In genomic region chr7:70208236-70209063, GRCh38 we compare ENCODE assay signal across 21 cellular contexts.
DNase-seq lines count a peak whose midpoint lies in the region; ATAC-seq and TF ChIP-seq lines count a peak whose summit lies in the region.
"Had no signal": no experiment of that assay in that cellular context is flagged by ENCODE, and none has a peak within 500 bp of the region (broad histone marks: within the 10 kb centered on the region; RNA-seq: fewer than 3 reads in every experiment).

No MANE protein-coding gene starts in this region.

- no peaks in the 10 kb centered on the region for H3K36me3 Mint-ChIP-seq in activated T-cell treated with anti-CD3 and anti-CD28 coated beads, Interleukin-2, amount 50 U/mL, for 72 hours (ENCODE audit: insufficient read depth in 2 of 2)
- H3K36me3 Mint-ChIP-seq in stimulated activated effector memory CD8-positive, alpha-beta T cell treated with anti-CD3 and anti-CD28 coated beads, Interleukin-12 subunit alpha, Interleukin-12 subunit beta, amount 100 ng/mL, for 72 hours, result no peaks in the 10 kb centered on the region

- no peaks in the 10 kb centered on the region for H3K27me3 Mint-ChIP-seq in activated T-cell treated with anti-CD3 and anti-CD28 coated beads, Interleukin-2, amount 50 U/mL, for 72 hours (ENCODE audit: low read depth)

- peaks cover 10% of the 10 kb centered on the region for H3K4me1 ChIP-seq in foreskin keratinocyte
- H3K4me1 ChIP-seq: colonic mucosa, left lung, suprapubic skin, vagina had no signal

- H3K27me3 ChIP-seq in foreskin keratinocyte, result no peaks in the 10 kb centered on the region
- H3K27me3 ChIP-seq: colonic mucosa, left lung, suprapubic skin, vagina had no signal

- no peaks in the 10 kb centered on the region for H3K4me1 Mint-ChIP-seq in activated T-cell treated with anti-CD3 and anti-CD28 coated beads, Interleukin-2, amount 50 U/mL, for 72 hours (ENCODE audit: low read depth)
- no peaks in the 10 kb centered on the region for H3K4me1 Mint-ChIP-seq in stimulated activated effector memory CD8-positive, alpha-beta T cell treated with anti-CD3 and anti-CD28 coated beads, Interleukin-12 subunit alpha, Interleukin-12 subunit beta, amount 100 ng/mL, for 72 hours

- peak; percentile 41 to 57 for ATAC-seq in activated T-cell treated with anti-CD3 and anti-CD28 coated beads, Interleukin-2, amount 50 U/mL, for 72 hours (replicated peaks in 1 of 2)
- ATAC-seq in foreskin keratinocyte, result peak; percentile 82
- ATAC-seq in stimulated activated effector memory CD8-positive, alpha-beta T cell treated with anti-CD3 and anti-CD28 coated beads, Interleukin-12 subunit alpha, Interleukin-12 subunit beta, amount 100 ng/mL, for 72 hours, result peak; percentile 72
- ATAC-seq: left lung had no signal

- no peak overlapping the region for H3K27ac Mint-ChIP-seq in activated T-cell treated with anti-CD3 and anti-CD28 coated beads, Interleukin-2, amount 50 U/mL, for 72 hours
- no peak overlapping the region for H3K27ac Mint-ChIP-seq in stimulated activated effector memory CD8-positive, alpha-beta T cell treated with anti-CD3 and anti-CD28 coated beads, Interleukin-12 subunit alpha, Interleukin-12 subunit beta, amount 100 ng/mL, for 72 hours

- no peak overlapping the region for H3K4me3 Mint-ChIP-seq in activated T-cell treated with anti-CD3 and anti-CD28 coated beads, Interleukin-2, amount 50 U/mL, for 72 hours
- H3K4me3 Mint-ChIP-seq in stimulated activated effector memory CD8-positive, alpha-beta T cell treated with anti-CD3 and anti-CD28 coated beads, Interleukin-12 subunit alpha, Interleukin-12 subunit beta, amount 100 ng/mL, for 72 hours, result no peak overlapping the region

- peak in 1 of 2 donors; percentile 1 for DNase-seq in activated T-cell treated with anti-CD3 and anti-CD28 coated beads, Interleukin-2, amount 50 U/mL, for 72 hours
- DNase-seq in activated T-cell treated with anti-CD3 and anti-CD28 coated beads for 4 hours, result no peak
- peak; percentile 4 for DNase-seq in amniotic epithelial cell (ENCODE audit: low read depth)
- DNase-seq in foreskin keratinocyte, result peak in 1 of 2 donors; percentile 47
- DNase-seq in stimulated activated effector memory CD8-positive, alpha-beta T cell treated with anti-CD3 and anti-CD28 coated beads, Interleukin-12 subunit alpha, Interleukin-12 subunit beta, amount 100 ng/mL, for 72 hours (ENCODE audit: low spot score in 2 of 2), result no peak
- DNase-seq in H4 (ENCODE audit: low spot score), result no peak
- DNase-seq in stimulated activated CD4-positive, alpha-beta T cell treated with anti-CD3 and anti-CD28 coated beads, Interleukin-4, amount 100 ng/mL, for 4 hours, result no peak
- no peak for DNase-seq in NCI-H2029 treated with DMSO at 0.1 percent for 48 hours (lab: John Stamatoyannopoulos, UW)
- DNase-seq: activated naive CD4-positive, alpha-beta T cell treated with Interleukin-2 at 50 U/mL for 16 hours; colonic mucosa; GF-D8; Kasumi-1; left lung; NCI-H1417; NCI-H69; SHP77; stimulated activated CD4-positive, alpha-beta T cell treated with anti-CD3 and anti-CD28 coated beads, Interleukin-12 subunit alpha, Interleukin-12 subunit beta, amount 100 ng/mL, for 4 hours; T-helper 1 cell had no signal

- H3K9me3 Mint-ChIP-seq in activated T-cell treated with anti-CD3 and anti-CD28 coated beads, Interleukin-2, amount 50 U/mL, for 72 hours, result no peaks in the 10 kb centered on the region
- no peaks in the 10 kb centered on the region for H3K9me3 Mint-ChIP-seq in stimulated activated effector memory CD8-positive, alpha-beta T cell treated with anti-CD3 and anti-CD28 coated beads, Interleukin-12 subunit alpha, Interleukin-12 subunit beta, amount 100 ng/mL, for 72 hours

- TF ChIP-seq CTCF in foreskin keratinocyte (conservative IDR thresholded peaks at IDR 0.05), result no peak

- H3K27ac ChIP-seq in foreskin keratinocyte, result no peak overlapping the region
- H3K27ac ChIP-seq: C4-2B, colonic mucosa, left lung, suprapubic skin, vagina had no signal
